10 cellular contexts compared by ENCODE assay signal in the genomic region with DNA sequence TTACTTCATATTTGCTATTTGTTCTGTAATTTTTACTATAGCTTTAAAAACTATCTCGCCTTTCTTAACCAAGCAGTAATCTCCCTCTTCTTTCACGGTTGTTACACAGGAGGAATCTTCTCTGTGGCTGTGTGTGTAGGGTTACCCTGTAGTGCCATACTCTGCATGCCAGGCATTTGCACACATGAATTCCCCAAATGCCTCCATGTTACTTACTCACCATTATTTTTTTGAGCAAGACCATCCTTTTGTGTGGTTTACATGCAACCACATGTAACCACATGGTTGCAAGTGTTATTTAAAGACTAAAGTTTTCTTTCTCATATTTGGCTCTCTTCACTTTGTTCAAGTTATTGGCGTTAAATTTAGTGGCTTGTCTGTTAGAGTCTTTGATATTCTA. TPM values are rescaled to one million over a fixed set of nuclear protein-coding genes. Genes with fewer than 3 reads are reported as not detected.
DNase-seq lines count a peak whose midpoint lies in the region; ATAC-seq lines count a peak whose summit lies in the region.
"Had no signal": no experiment of that assay in that cellular context is flagged by ENCODE, and none has a peak within 500 bp of the region (broad histone marks: within the 10 kb centered on the region; RNA-seq: fewer than 3 reads in every experiment).

No MANE protein-coding gene starts in this region.

- ATAC-seq in GM18498 (IDR thresholded peaks at IDR 0.05; ENCODE audit: unreplicated experiment) (peak; percentile 92), GM21515 (IDR thresholded peaks at IDR 0.05; ENCODE audit: unreplicated experiment) (peak; percentile 78), HG03460 (IDR thresholded peaks at IDR 0.05; ENCODE audit: unreplicated experiment) (peak; percentile 92)
- ATAC-seq: naive thymus-derived CD4-positive, alpha-beta T cell had no signal

- DNase-seq in fibroblast of gingiva (ENCODE audit: low read depth) (peak; percentile 54), NCI-H526 treated with DMSO at 0.1 percent for 48 hours (lab: John Stamatoyannopoulos, UW) (no peak), A172 (ENCODE audit: low spot score) (no peak), NCI-H2081 (lab: John Stamatoyannopoulos, UW) (no peak)
- DNase-seq in activated CD4-positive, CD25-positive, alpha-beta regulatory T cell (lab: John Stamatoyannopoulos, UW), result no peak
- DNase-seq: naive thymus-derived CD4-positive, alpha-beta T cell; NCI-H1105 treated with DMSO at 0.1 percent for 48 hours had no signal

RNA-seq across cellular contexts. Expression of a gene that starts 45.5 kb away (rescaled TPM):
- total RNA-seq in A172 (2014; rRNA removed; shearing (Covaris generic)), result 39.3 and 42.0 TPM in 2 replicates

RNA-seq across cellular contexts. Expression of a gene that starts 46.7 kb away (rescaled TPM):
- total RNA-seq in A172 (2014; rRNA removed; shearing (Covaris generic)), result not detected in 2 replicates
